Comparison of ENCODE assay signal across 16 cellular contexts in genomic region chr2:236554629-236555282, GRCh38.
A peak's percentile ranks its signal among the peaks of the same experiment; 100 is the strongest.
DNase-seq lines count a peak whose midpoint lies in the region; TF ChIP-seq lines count a peak whose summit lies in the region.
"Had no signal": no experiment of that assay in that cellular context is flagged by ENCODE, and none has a peak within 500 bp of the region (broad histone marks: within the 10 kb centered on the region; RNA-seq: fewer than 3 reads in every experiment).

No MANE protein-coding gene starts in this region.

- no peaks in the 10 kb centered on the region for H3F3A ChIP-seq in Loucy (ENCODE audit: low read depth)

- no peak overlapping the region for H3K27ac ChIP-seq in substantia nigra (ENCODE audit: low read depth, low read length, poor library complexity, severe bottlenecking)
- H3K27ac ChIP-seq: cardiac muscle cell, HL-60 had no signal

- peaks cover 89% of the 10 kb centered on the region for H3K4me1 Mint-ChIP-seq in activated T-cell treated with anti-CD3 and anti-CD28 coated beads, Interleukin-2, amount 50 U/mL, for 24 hours (ENCODE audit: low read depth)
- H3K4me1 Mint-ChIP-seq in activated naive CD8-positive, alpha-beta T cell (ENCODE audit: low read depth), result peaks cover 82% of the 10 kb centered on the region
- peaks cover 87% of the 10 kb centered on the region for H3K4me1 Mint-ChIP-seq in stimulated activated naive CD8-positive, alpha-beta T cell treated with anti-CD3 and anti-CD28 coated beads, Interleukin-15, Interleukin-2, amounts not matched to agents 100 ng/mL and 50 ng/mL, for 24 hours (ENCODE audit: low read depth)

- H3K4me2 ChIP-seq in Loucy (ENCODE audit: low read depth, low read length, poor library complexity, severe bottlenecking), result peak overlapping the region; percentile 40

- DNase-seq in activated T-cell treated with anti-CD3 and anti-CD28 coated beads, Interleukin-2, amount 50 U/mL, for 24 hours, result no peak
- DNase-seq in activated T-cell treated with anti-CD3 and anti-CD28 coated beads for 4 hours (no peak), DMS 273 treated with DMSO at 0.1 percent for 48 hours (lab: John Stamatoyannopoulos, UW) (no peak), NCI-H345 treated with DMSO at 0.1 percent for 48 hours (lab: John Stamatoyannopoulos, UW; ENCODE audit: unreplicated experiment) (no peak), substantia nigra (lab: John Stamatoyannopoulos, UW) (no peak)
- DNase-seq: left cardiac atrium; NCI-H1105 treated with DMSO at 0.1 percent for 48 hours; NCI-H2171 treated with DMSO at 0.1 percent for 48 hours; stimulated activated CD4-positive, alpha-beta T cell treated with anti-CD3 and anti-CD28 coated beads, Interleukin-4, amount 100 ng/mL, for 24 hours had no signal

- no peaks in the 10 kb centered on the region for H3K9me2 ChIP-seq in Loucy (replicated peaks; ENCODE audit: low read depth, low read length)

- no peaks in the 10 kb centered on the region for H3K36me3 ChIP-seq in Loucy (ENCODE audit: insufficient read depth, low read length)
- H3K36me3 ChIP-seq: cardiac muscle cell had no signal

- H3K9ac ChIP-seq in Loucy (ENCODE audit: low read depth, low read length, poor library complexity, severe bottlenecking), result no peak overlapping the region

- peaks cover 10% of the 10 kb centered on the region for H3K36me3 Mint-ChIP-seq in activated T-cell treated with anti-CD3 and anti-CD28 coated beads, Interleukin-2, amount 50 U/mL, for 24 hours (ENCODE audit: low read depth)
- peaks cover 9% of the 10 kb centered on the region for H3K36me3 Mint-ChIP-seq in activated naive CD8-positive, alpha-beta T cell
- peaks cover 24% of the 10 kb centered on the region for H3K36me3 Mint-ChIP-seq in stimulated activated naive CD8-positive, alpha-beta T cell treated with anti-CD3 and anti-CD28 coated beads, Interleukin-15, Interleukin-2, amounts not matched to agents 100 ng/mL and 50 ng/mL, for 24 hours (ENCODE audit: low read depth)
- H3K36me3 Mint-ChIP-seq: type B pancreatic cell had no signal

- peaks cover 13% of the 10 kb centered on the region for H3K9me3 Mint-ChIP-seq in activated T-cell treated with anti-CD3 and anti-CD28 coated beads, Interleukin-2, amount 50 U/mL, for 24 hours
- H3K9me3 Mint-ChIP-seq in activated naive CD8-positive, alpha-beta T cell (ENCODE audit: low read depth), result no peaks in the 10 kb centered on the region
- H3K9me3 Mint-ChIP-seq in stimulated activated naive CD8-positive, alpha-beta T cell treated with anti-CD3 and anti-CD28 coated beads, Interleukin-15, Interleukin-2, amounts not matched to agents 100 ng/mL and 50 ng/mL, for 24 hours, result peaks cover 12% of the 10 kb centered on the region

- H3K27ac Mint-ChIP-seq in activated T-cell treated with anti-CD3 and anti-CD28 coated beads, Interleukin-2, amount 50 U/mL, for 24 hours, result peak overlapping the region; percentile 55
- H3K27ac Mint-ChIP-seq in activated naive CD8-positive, alpha-beta T cell, result peak overlapping the region; percentile 67
- H3K27ac Mint-ChIP-seq in stimulated activated naive CD8-positive, alpha-beta T cell treated with anti-CD3 and anti-CD28 coated beads, Interleukin-15, Interleukin-2, amounts not matched to agents 100 ng/mL and 50 ng/mL, for 24 hours, result peak overlapping the region; percentile 54
- H3K27ac Mint-ChIP-seq: type B pancreatic cell had no signal

- H2AFZ ChIP-seq in Loucy (ENCODE audit: low read length), result no peak overlapping the region

- H3K4me1 ChIP-seq in Loucy (ENCODE audit: insufficient read depth, low read length, poor library complexity, severe bottlenecking), result peaks cover 68% of the 10 kb centered on the region

- H3K79me2 ChIP-seq in Loucy (ENCODE audit: insufficient read depth, low read length), result peaks cover 12% of the 10 kb centered on the region

- H3K4me3 ChIP-seq in Loucy (ENCODE audit: low read length, poor library complexity, severe bottlenecking), result peak overlapping the region; percentile 0
- H3K4me3 ChIP-seq: cardiac muscle cell, K562 had no signal

- H3K9me3 ChIP-seq in Loucy (ENCODE audit: insufficient read depth, low read depth, low read length), result peaks cover 15% of the 10 kb centered on the region; the same call in 1 of the 2 replicates

- H3K4me3 Mint-ChIP-seq in activated T-cell treated with anti-CD3 and anti-CD28 coated beads, Interleukin-2, amount 50 U/mL, for 24 hours, result no peak overlapping the region
- H3K4me3 Mint-ChIP-seq in activated naive CD8-positive, alpha-beta T cell, result peak overlapping the region; percentile 44
- H3K4me3 Mint-ChIP-seq in stimulated activated naive CD8-positive, alpha-beta T cell treated with anti-CD3 and anti-CD28 coated beads, Interleukin-15, Interleukin-2, amounts not matched to agents 100 ng/mL and 50 ng/mL, for 24 hours, result peak overlapping the region; percentile 11
- H3K4me3 Mint-ChIP-seq: type B pancreatic cell had no signal

- TF ChIP-seq CTCF in Loucy (conservative IDR thresholded peaks at IDR 0.05; ENCODE audit: low read length), result peak; percentile 51

- H4K20me1 ChIP-seq in Loucy (ENCODE audit: insufficient read depth, low read length, poor library complexity, severe bottlenecking), result no peaks in the 10 kb centered on the region

- H3K27me3 ChIP-seq in Loucy (ENCODE audit: insufficient read depth, low read length, poor library complexity, severe bottlenecking), result no peaks in the 10 kb centered on the region
- H3K27me3 ChIP-seq: cardiac muscle cell had no signal

- H3K27me3 Mint-ChIP-seq in activated T-cell treated with anti-CD3 and anti-CD28 coated beads, Interleukin-2, amount 50 U/mL, for 24 hours, result no peaks in the 10 kb centered on the region
- no peaks in the 10 kb centered on the region for H3K27me3 Mint-ChIP-seq in activated naive CD8-positive, alpha-beta T cell
- H3K27me3 Mint-ChIP-seq in stimulated activated naive CD8-positive, alpha-beta T cell treated with anti-CD3 and anti-CD28 coated beads, Interleukin-15, Interleukin-2, amounts not matched to agents 100 ng/mL and 50 ng/mL, for 24 hours, result no peaks in the 10 kb centered on the region
